In genomic region chr1:58162952-58163550, GRCh38 we compare ENCODE assay signal across 8 cellular contexts.
A peak's percentile ranks its signal among the peaks of the same experiment; 100 is the strongest.
DNase-seq lines count a peak whose midpoint lies in the region; ATAC-seq and TF ChIP-seq lines count a peak whose summit lies in the region.

No MANE protein-coding gene starts in this region.

- ATAC-seq in DND-41 (ENCODE audit: insufficient read depth, low read depth) (peak; percentile 60; the same call in 1 of the 3 replicates), HG02798 (IDR thresholded peaks at IDR 0.05; ENCODE audit: poor library complexity, unreplicated experiment) (peak; percentile 51), GM18873 (IDR thresholded peaks at IDR 0.05; ENCODE audit: low FRiP score, unreplicated experiment) (no peak)
- no peak for ATAC-seq in stimulated activated naive B cell treated with anti-CD40 and anti-IgM and Interleukin-4, amounts not matched to agents 10 μg/mL and 1 μg/mL and 100 μg/mL, for 72 hours (replicated peaks)

- H3K9ac ChIP-seq in DND-41 (ENCODE audit: low read depth, low read length), result no peak overlapping the region

- H3K27me3 ChIP-seq in DND-41 (ENCODE audit: insufficient read depth, low read length, poor library complexity) (no peaks in the 10 kb centered on the region), brain microvascular endothelial cell (replicated peaks) (no peaks in the 10 kb centered on the region)

- peaks cover 0 to under 1% of the 10 kb centered on the region in 2 donors for H3K9me3 Mint-ChIP-seq in stimulated activated naive B cell treated with anti-CD40 and anti-IgM and Interleukin-4, amounts not matched to agents 10 μg/mL and 1 μg/mL and 100 μg/mL, for 72 hours

- H3K9me3 ChIP-seq in DND-41 (ENCODE audit: insufficient read depth, low read length, severe bottlenecking), result no peaks in the 10 kb centered on the region

- no peak overlapping the region for H2AFZ ChIP-seq in DND-41 (ENCODE audit: low read depth, low read length)

- H3K27ac ChIP-seq in DND-41 (ENCODE audit: low read length), result no peak overlapping the region
- no peak overlapping the region for H3K27ac ChIP-seq in brain microvascular endothelial cell

- no peak overlapping the region for H3K4me3 Mint-ChIP-seq in stimulated activated naive B cell treated with anti-CD40 and anti-IgM and Interleukin-4, amounts not matched to agents 10 μg/mL and 1 μg/mL and 100 μg/mL, for 72 hours

- DNase-seq in DND-41, result peak; percentile 25
- DNase-seq in NCI-H526 treated with DMSO at 0.1 percent for 48 hours (lab: John Stamatoyannopoulos, UW), result peak; percentile 34
- DNase-seq in brain microvascular endothelial cell, result peak; percentile 48
- DNase-seq in iris pigment epithelial cell (ENCODE audit: low read depth), result peak; percentile 56
- DNase-seq in stromal cell of bone marrow (ENCODE audit: low read depth), result peak; percentile 43
- no peak for DNase-seq in stimulated activated naive B cell treated with anti-CD40 and anti-IgM and Interleukin-4, amounts not matched to agents 10 μg/mL and 1 μg/mL and 100 μg/mL, for 72 hours

- no peak overlapping the region for H3K4me2 ChIP-seq in DND-41 (ENCODE audit: insufficient read depth, low read length)

- H3K36me3 Mint-ChIP-seq in stimulated activated naive B cell treated with anti-CD40 and anti-IgM and Interleukin-4, amounts not matched to agents 10 μg/mL and 1 μg/mL and 100 μg/mL, for 72 hours, result no peaks in the 10 kb centered on the region

- H3K4me3 ChIP-seq in DND-41 (ENCODE audit: low read depth in 1 of 2, low read length in 2 of 2) (no peak overlapping the region), brain microvascular endothelial cell (ENCODE audit: low read depth, low read length) (no peak overlapping the region)

- no peaks in the 10 kb centered on the region for H3K79me2 ChIP-seq in DND-41 (ENCODE audit: insufficient read depth, low read length)

- in situ Hi-C loops in brain microvascular endothelial cell (cut with HindIII; ENCODE audit: low pct_ligation_motif_present, low sequenced_read_pairs), result no loop called here

- H3K27me3 Mint-ChIP-seq in stimulated activated naive B cell treated with anti-CD40 and anti-IgM and Interleukin-4, amounts not matched to agents 10 μg/mL and 1 μg/mL and 100 μg/mL, for 72 hours, result peaks cover 0 to 4% of the 10 kb centered on the region in 2 donors

- TF ChIP-seq CTCF in DND-41 (IDR thresholded peaks at IDR 0.05; ENCODE audit: borderline replicate concordance, extremely low read depth, low read length, poor library complexity, severe bottlenecking) (peak; percentile 83), brain microvascular endothelial cell (IDR thresholded peaks at IDR 0.05; ENCODE audit: low read depth, low read length, missing control alignments) (peak; percentile 93)

- no peak overlapping the region for H3K27ac Mint-ChIP-seq in stimulated activated naive B cell treated with anti-CD40 and anti-IgM and Interleukin-4, amounts not matched to agents 10 μg/mL and 1 μg/mL and 100 μg/mL, for 72 hours

- H3K36me3 ChIP-seq in DND-41 (ENCODE audit: insufficient read depth, low read length) (no peaks in the 10 kb centered on the region), brain microvascular endothelial cell (replicated peaks) (no peaks in the 10 kb centered on the region)

- no peaks in the 10 kb centered on the region for H4K20me1 ChIP-seq in DND-41 (ENCODE audit: insufficient read depth, low read length)

- no peaks in the 10 kb centered on the region for H3K4me1 ChIP-seq in DND-41 (ENCODE audit: insufficient read depth, low read length)

- peaks cover 4 to 7% of the 10 kb centered on the region in 2 donors for H3K4me1 Mint-ChIP-seq in stimulated activated naive B cell treated with anti-CD40 and anti-IgM and Interleukin-4, amounts not matched to agents 10 μg/mL and 1 μg/mL and 100 μg/mL, for 72 hours

Comparison
In these comparisons a context has a peak if more than half of its experiments do, and no peak if none do; other contexts are left out.
1. ATAC-seq: peak in DND-41 (single experiment) and HG02798 (single experiment); none in stimulated activated naive B cell treated with anti-CD40 and anti-IgM and Interleukin-4, amounts not matched to agents 10 μg/mL and 1 μg/mL and 100 μg/mL, for 72 hours (0 of 2) and GM18873 (single experiment).